In genomic region chr22:27784099-27784446, GRCh38 we compare ENCODE assay signal across 16 cellular contexts. TPM values are rescaled to one million over a fixed set of nuclear protein-coding genes. Genes with fewer than 3 reads are reported as not detected.
DNase-seq lines count a peak whose midpoint lies in the region; ATAC-seq and TF ChIP-seq lines count a peak whose summit lies in the region.
"Had no signal": no experiment of that assay in that cellular context is flagged by ENCODE, and none has a peak within 500 bp of the region (broad histone marks: within the 10 kb centered on the region; RNA-seq: fewer than 3 reads in every experiment).

No MANE protein-coding gene starts in this region.

- no peak overlapping the region for H3K4me2 ChIP-seq in smooth muscle cell
- H3K4me2 ChIP-seq: SK-N-SH had no signal

- no peaks in the 10 kb centered on the region for H3K79me2 ChIP-seq in smooth muscle cell (ENCODE audit: low read depth)

- 66 to 68% methylated on average over 3 to 4 of the region's 5 CpGs for WGBS in mesodermal cell (ENCODE audit: insufficient coverage in 2 of 2), 2 experiments
- 89% methylated on average over 5 of the region's 5 CpGs for WGBS in smooth muscle cell (ENCODE audit: low lambda C conversion rate)

- H3K4me3 ChIP-seq in HUES48 (ENCODE audit: low read depth, low read length) (no peak overlapping the region), mesodermal cell (ENCODE audit: extremely low read depth, insufficient read depth, low read length, poor library complexity, severe bottlenecking) (no peak overlapping the region), skin epidermis (no peak overlapping the region), smooth muscle cell (no peak overlapping the region)
- H3K4me3 ChIP-seq: suprapubic skin had no signal

- H3K36me3 ChIP-seq in HUES48 (ENCODE audit: control insufficient read depth, insufficient read depth, low read length) (no peaks in the 10 kb centered on the region), mesodermal cell (ENCODE audit: control insufficient read depth, insufficient read depth, low read length) (peaks cover 9% of the 10 kb centered on the region), smooth muscle cell (ENCODE audit: low read depth) (no peaks in the 10 kb centered on the region)
- H3K36me3 ChIP-seq: suprapubic skin had no signal

- TF ChIP-seq CTCF in smooth muscle cell (IDR thresholded peaks at IDR 0.05; ENCODE audit: borderline replicate concordance, insufficient read depth, poor library complexity, severe bottlenecking): no peak

- H3K4me1 ChIP-seq in HUES48 (ENCODE audit: control insufficient read depth, insufficient read depth, low read length) (peaks cover 39% of the 10 kb centered on the region), mesodermal cell (ENCODE audit: control insufficient read depth, insufficient read depth, low read length, poor library complexity, severe bottlenecking) (peaks cover 14% of the 10 kb centered on the region), smooth muscle cell (ENCODE audit: low read depth) (peaks cover 18% of the 10 kb centered on the region)

- DNase-seq in smooth muscle cell (lab: John Stamatoyannopoulos, UW; ENCODE audit: unreplicated experiment): no peak
- no peak for DNase-seq in NCI-H1694 (lab: John Stamatoyannopoulos, UW)
- DNase-seq in islet precursor cell: no peak
- DNase-seq: CD4-positive, alpha-beta T cell; KBM-7; NCI-H1930; NCI-H226; SK-N-SH; T-helper 9 cell had no signal

- H4K20me1 ChIP-seq in smooth muscle cell (ENCODE audit: low read depth): peaks cover 4% of the 10 kb centered on the region

- H3F3A ChIP-seq in smooth muscle cell (ENCODE audit: low read depth): no peaks in the 10 kb centered on the region

- no peak overlapping the region for H2AFZ ChIP-seq in smooth muscle cell (ENCODE audit: low read depth)

- H3K9me3 ChIP-seq in HUES48 (ENCODE audit: control insufficient read depth, insufficient read depth, low read length): no peaks in the 10 kb centered on the region
- H3K9me3 ChIP-seq in mesodermal cell (ENCODE audit: control insufficient read depth, low read length): no peaks in the 10 kb centered on the region
- H3K9me3 ChIP-seq in smooth muscle cell (replicated peaks; ENCODE audit: low read depth): no peaks in the 10 kb centered on the region
- H3K9me3 ChIP-seq: SK-N-SH, suprapubic skin had no signal

- H3K27ac ChIP-seq in HUES48 (ENCODE audit: low read depth, low read length) (peak overlapping the region; percentile 35), cingulate gyrus (ENCODE audit: low read depth, low read length) (peak overlapping the region; percentile 60), mesodermal cell (ENCODE audit: low read depth, low read length, severe bottlenecking) (peak overlapping the region; percentile 8), skin epidermis (peak overlapping the region in 11 of 21 experiments; percentile 1 to 79 (median 25)), smooth muscle cell (ENCODE audit: low read depth) (no peak overlapping the region)
- H3K27ac ChIP-seq: suprapubic skin had no signal

- ATAC-seq in GM19328 (IDR thresholded peaks at IDR 0.05; ENCODE audit: unreplicated experiment): no peak
- ATAC-seq: natural killer cell treated with Interleukin-12 subunit alpha and Interleukin-12 subunit beta and Interleukin-15 and Interleukin-18, amount 100 ng/mL, for 72 hours had no signal

- H3K27me3 ChIP-seq in HUES48 (ENCODE audit: control insufficient read depth, insufficient read depth, low read length) (peaks cover 23% of the 10 kb centered on the region), smooth muscle cell (ENCODE audit: low read depth) (no peaks in the 10 kb centered on the region)
- H3K27me3 ChIP-seq: suprapubic skin had no signal

- H3K9ac ChIP-seq in HUES48 (ENCODE audit: low read depth, low read length) (no peak overlapping the region; the same call in 1 of the 2 replicates), smooth muscle cell (ENCODE audit: low read depth) (no peak overlapping the region)
- H3K9ac ChIP-seq: SK-N-SH had no signal

RNA-seq across cellular contexts. Expression of gene MN1, which starts 17.5 kb away (rescaled TPM):
- polyA plus RNA-seq in mesodermal cell (2013, experiment 1 of 2): 9.8 TPM
- polyA plus RNA-seq in mesodermal cell (2013, experiment 2 of 2): 8.2 TPM
- total RNA-seq in smooth muscle cell: 3.3 and 4.3 TPM in 2 replicates
- polyA plus RNA-seq in smooth muscle cell: 0.98 and 1.4 TPM in 2 replicates
